Comparison of ENCODE assay signal across 8 cellular contexts in genomic region chr6:13487122-13488014, GRCh38. TPM values are rescaled to one million over a fixed set of nuclear protein-coding genes. Genes with fewer than 3 reads are reported as not detected.
DNase-seq lines count a peak whose midpoint lies in the region; ATAC-seq, FAIRE-seq and TF ChIP-seq lines count a peak whose summit lies in the region.

Gene GFOD1 (minus strand): TSS chr6:13487600. CDS start chr6:13486890, 710 bp downstream.

- peaks cover 0 to 38% of the 10 kb centered on the region in 2 donors for H3K4me1 ChIP-seq in right atrium auricular region
- peaks cover 6 to 7% of the 10 kb centered on the region in 2 donors for H3K4me1 ChIP-seq in uterus

- H3K36me3 ChIP-seq in right atrium auricular region, result no peaks in the 10 kb centered on the region
- H3K36me3 ChIP-seq in uterus, result no peaks in the 10 kb centered on the region

- peak; percentile 83 for ATAC-seq in HG02759 (IDR thresholded peaks at IDR 0.05; ENCODE audit: unreplicated experiment)

- H3K27me3 ChIP-seq in right atrium auricular region (no peaks in the 10 kb centered on the region), uterus (no peaks in the 10 kb centered on the region)

- peak; percentile 94 for FAIRE-seq in GM12891 (lab: Jason Lieb, UNC)

- peak within 1 kb of the TSS; percentile 67 to 88 for H3K4me3 ChIP-seq in right atrium auricular region
- H3K4me3 ChIP-seq in uterus, result peak within 1 kb of the TSS; percentile 56 to 74

- TF ChIP-seq POLR2A in GM12891 (IDR thresholded peaks at IDR 0.05; ENCODE audit: low read depth, low read length), result peak; percentile 50; the same call in 1 of the 2 replicates
- peak; percentile 76 to 81 for TF ChIP-seq POLR2A in uterus (IDR thresholded peaks at IDR 0.05)

- H3K9me3 ChIP-seq in right atrium auricular region (no peaks in the 10 kb centered on the region), uterus (no peaks in the 10 kb centered on the region)

- TF ChIP-seq CTCF in right atrium auricular region (IDR thresholded peaks at IDR 0.05), result peak in 1 of 2 donors; percentile 18
- peak in 2 of 4 experiments; percentile 3 to 26 for TF ChIP-seq CTCF in uterus (IDR thresholded peaks at IDR 0.05)

- DNase-seq in GM12891 (ENCODE audit: insufficient read length, low spot score) (peak; percentile 84), NCI-H1436 (lab: John Stamatoyannopoulos, UW) (peak; percentile 75), T-helper 1 cell (peak; percentile 43 to 80 (median 57)), anterior cingulate cortex (lab: John Stamatoyannopoulos, UW) (peak in 56 of 58 donors; percentile 52 to 96 (median 83)), right atrium auricular region (ENCODE audit: low spot score) (peak; percentile 82), pulmonary artery endothelial cell (ENCODE audit: low read depth, low spot score) (peak; percentile 55), uterus (peak; percentile 78 to 85)

- intact Hi-C loops in uterus (cut with DNase I; ENCODE audit: low total_unique reads), result no loop called here

- H3K27ac ChIP-seq in right atrium auricular region (peak within 1 kb of the TSS; percentile 90 to 92), uterus (peak within 1 kb of the TSS; percentile 80 to 89)

TF ChIP-seq in GM12891, 5 proteins besides CTCF, POLR2A, EP300 and RAD21:
- TF ChIP-seq PAX5 (IDR thresholded peaks at IDR 0.05; ENCODE audit: insufficient read depth, low read length, severe bottlenecking) (no peak), POLR2AphosphoS5 (IDR thresholded peaks at IDR 0.05; ENCODE audit: low read depth, low read length) (peak; percentile 61; the same call in 1 of the 2 replicates), SPI1 (IDR thresholded peaks at IDR 0.05; ENCODE audit: low read depth, low read length) (no peak)

RNA-seq across cellular contexts. Expression of gene GFOD1, which starts in this region (rescaled TPM):
- polyA plus RNA-seq in GM12891 (2012; ENCODE audit: low read depth, missing spikeins), result 9.8 TPM
- total RNA-seq in right atrium auricular region (10 to 100 TPM; 66.2 to 96.3 TPM), pulmonary artery endothelial cell (37.7 and 47.2 TPM in 2 replicates), uterus (10 to 100 TPM in 2 of 4 donors, 1 to 10 TPM in 2; 4.7 to 26.6 (median 10.1) TPM)

Comparison
In these comparisons a context has a peak if more than half of its experiments do, and no peak if none do; other contexts are left out.
1. Peak in every context shown above with its lines: DNase-seq, ATAC-seq, H3K4me3 ChIP-seq and H3K27ac ChIP-seq.